10 cellular contexts compared by ENCODE assay signal in genomic region chr3:62186967-62187366, GRCh38.
DNase-seq lines count a peak whose midpoint lies in the region; ATAC-seq, FAIRE-seq and TF ChIP-seq lines count a peak whose summit lies in the region.
"Had no signal": no experiment of that assay in that cellular context is flagged by ENCODE, and none has a peak within 500 bp of the region (broad histone marks: within the 10 kb centered on the region; RNA-seq: fewer than 3 reads in every experiment).

No MANE protein-coding gene starts in this region.

- WGBS in adrenal gland, 4 donors = 71 to 79% (median 78%) methylated on average over 6 of the region's 6 CpGs

- H3K9me3 Mint-ChIP-seq in stimulated activated naive CD8-positive, alpha-beta T cell treated with anti-CD3 and anti-CD28 coated beads, Interleukin-15, amount 100 ng/mL, for 72 hours = no peaks in the 10 kb centered on the region
- H3K9me3 Mint-ChIP-seq: T-helper 2 cell treated with Interferon-gamma antibody and Interleukin-4, amounts not matched to agents 5 μg/mL and 100 μg/mL, for 36 hours had no signal

- peaks cover 6 to 7% of the 10 kb centered on the region in 2 donors for H3K4me1 ChIP-seq in adrenal gland (replicated peaks in 1 of 2)
- peaks cover 0 to 5% of the 10 kb centered on the region in 2 donors for H3K4me1 ChIP-seq in kidney (ENCODE audit: control insufficient read depth in 1 of 2, insufficient read depth in 1 of 2, low read depth in 1 of 2, low read length in 2 of 2)

- intact Hi-C loops in adrenal gland (cut with DNase I) (loop anchor here (5.0 to 10.0 kb wide), 4 partner anchors 322 to 625 kb away; partner anchors contain the start of gene PTPRG (in 2 of the 2)), kidney (cut with DNase I) (loop anchor here (10.0 kb wide), 1 partner anchor 322 kb away; no protein-coding TSS in a partner anchor)

- H3K27me3 ChIP-seq in AG04450 (ENCODE audit: control insufficient read depth, insufficient read depth, low read length) (no peaks in the 10 kb centered on the region), adrenal gland (no peaks in the 10 kb centered on the region)
- H3K27me3 ChIP-seq: spleen had no signal

- no peak for DNase-seq in AG04450 (ENCODE audit: low read depth, low spot score)
- DNase-seq in HFF-Myc (ENCODE audit: extremely low read depth, low read depth) = no peak
- peak in 1 of 7 donors; percentile 54 for DNase-seq in adrenal gland
- DNase-seq in kidney = no peak
- no peak for DNase-seq in GM19239 (ENCODE audit: insufficient read length, low spot score)
- no peak for DNase-seq in stimulated activated naive CD8-positive, alpha-beta T cell treated with anti-CD3 and anti-CD28 coated beads, Interleukin-15, amount 100 ng/mL, for 72 hours
- DNase-seq: spleen had no signal

- no peak overlapping the region for H3K9ac ChIP-seq in kidney (ENCODE audit: low read length in 2 of 2)

- no peak overlapping the region for H3K27ac Mint-ChIP-seq in stimulated activated naive CD8-positive, alpha-beta T cell treated with anti-CD3 and anti-CD28 coated beads, Interleukin-15, amount 100 ng/mL, for 72 hours
- H3K27ac Mint-ChIP-seq: T-helper 2 cell treated with Interferon-gamma antibody and Interleukin-4, amounts not matched to agents 5 μg/mL and 100 μg/mL, for 36 hours had no signal

- peaks cover 30% of the 10 kb centered on the region for H3K27me3 Mint-ChIP-seq in stimulated activated naive CD8-positive, alpha-beta T cell treated with anti-CD3 and anti-CD28 coated beads, Interleukin-15, amount 100 ng/mL, for 72 hours

- H3K36me3 ChIP-seq in adrenal gland (replicated peaks in 1 of 2) (no peaks in the 10 kb centered on the region), kidney (ENCODE audit: control insufficient read depth in 1 of 2, insufficient read depth in 2 of 2, low read length in 2 of 2) (peaks cover 5 to 8% of the 10 kb centered on the region in 2 donors)

- CTCF ChIA-PET in AG04450 (lab: Charles Lee) = interaction anchor here (0.6 to 4.6 kb wide), 23 partner anchors 8 to 657 kb away, joined by 3 to 84 read pairs (median 4); no protein-coding TSS in a partner anchor

- H3K4me3 ChIP-seq in AG04450 (ENCODE audit: low read depth, low read length) (no peak overlapping the region), HFF-Myc (replicated peaks; ENCODE audit: low read depth, low read length) (no peak overlapping the region), adrenal gland (no peak overlapping the region), kidney (ENCODE audit: low read length in 2 of 2) (no peak overlapping the region)
- H3K4me3 ChIP-seq: spleen had no signal

- peak; percentile 66 for TF ChIP-seq CTCF in AG04450 (IDR thresholded peaks at IDR 0.05; ENCODE audit: low read depth, low read length)
- TF ChIP-seq CTCF in HFF-Myc (IDR thresholded peaks at IDR 0.05; ENCODE audit: low read depth, low read length, missing control alignments) = peak; percentile 45
- peak; percentile 28 to 55 (median 44) for TF ChIP-seq CTCF in adrenal gland (IDR thresholded peaks at IDR 0.05)
- TF ChIP-seq CTCF in kidney (IDR thresholded peaks at IDR 0.05; ENCODE audit: borderline replicate concordance, extremely low read depth, insufficient read depth) = peak; percentile 25

- H3K27ac ChIP-seq in AG04450 (ENCODE audit: low read depth, low read length) (no peak overlapping the region), adrenal gland (no peak overlapping the region), kidney (ENCODE audit: low read depth in 2 of 2, low read length in 2 of 2) (no peak overlapping the region)
- H3K27ac ChIP-seq: spleen had no signal

- TF ChIP-seq POLR2A in adrenal gland (IDR thresholded peaks at IDR 0.05) = no peak

- ATAC-seq in HG02885 (IDR thresholded peaks at IDR 0.05; ENCODE audit: poor library complexity, unreplicated experiment) (no peak), HG02870 (IDR thresholded peaks at IDR 0.05; ENCODE audit: unreplicated experiment) (no peak)
- no peak for ATAC-seq in stimulated activated naive CD8-positive, alpha-beta T cell treated with anti-CD3 and anti-CD28 coated beads, Interleukin-15, amount 100 ng/mL, for 72 hours

- H3K9me3 ChIP-seq in AG04450 (ENCODE audit: control insufficient read depth, insufficient read depth, low read length) (no peaks in the 10 kb centered on the region), adrenal gland (replicated peaks in 1 of 3) (no peaks in the 10 kb centered on the region), kidney (ENCODE audit: control insufficient read depth in 1 of 2, low read length in 2 of 2) (no peaks in the 10 kb centered on the region)
- H3K9me3 ChIP-seq: spleen had no signal

- peaks cover 12% of the 10 kb centered on the region for H3K4me1 Mint-ChIP-seq in stimulated activated naive CD8-positive, alpha-beta T cell treated with anti-CD3 and anti-CD28 coated beads, Interleukin-15, amount 100 ng/mL, for 72 hours

- POLR2A ChIA-PET in AG04450 (lab: Yijun Ruan, JAX) = no interaction called here

- no peak overlapping the region for H3K4me3 Mint-ChIP-seq in stimulated activated naive CD8-positive, alpha-beta T cell treated with anti-CD3 and anti-CD28 coated beads, Interleukin-15, amount 100 ng/mL, for 72 hours
- H3K4me3 Mint-ChIP-seq: T-helper 2 cell treated with Interferon-gamma antibody and Interleukin-4, amounts not matched to agents 5 μg/mL and 100 μg/mL, for 36 hours had no signal

- no peak for FAIRE-seq in kidney (lab: Jason Lieb, UNC)
- no peak for FAIRE-seq in GM19239 (lab: Jason Lieb, UNC)
